1 cellular context compared by ENCODE assay signal in the genomic region with DNA sequence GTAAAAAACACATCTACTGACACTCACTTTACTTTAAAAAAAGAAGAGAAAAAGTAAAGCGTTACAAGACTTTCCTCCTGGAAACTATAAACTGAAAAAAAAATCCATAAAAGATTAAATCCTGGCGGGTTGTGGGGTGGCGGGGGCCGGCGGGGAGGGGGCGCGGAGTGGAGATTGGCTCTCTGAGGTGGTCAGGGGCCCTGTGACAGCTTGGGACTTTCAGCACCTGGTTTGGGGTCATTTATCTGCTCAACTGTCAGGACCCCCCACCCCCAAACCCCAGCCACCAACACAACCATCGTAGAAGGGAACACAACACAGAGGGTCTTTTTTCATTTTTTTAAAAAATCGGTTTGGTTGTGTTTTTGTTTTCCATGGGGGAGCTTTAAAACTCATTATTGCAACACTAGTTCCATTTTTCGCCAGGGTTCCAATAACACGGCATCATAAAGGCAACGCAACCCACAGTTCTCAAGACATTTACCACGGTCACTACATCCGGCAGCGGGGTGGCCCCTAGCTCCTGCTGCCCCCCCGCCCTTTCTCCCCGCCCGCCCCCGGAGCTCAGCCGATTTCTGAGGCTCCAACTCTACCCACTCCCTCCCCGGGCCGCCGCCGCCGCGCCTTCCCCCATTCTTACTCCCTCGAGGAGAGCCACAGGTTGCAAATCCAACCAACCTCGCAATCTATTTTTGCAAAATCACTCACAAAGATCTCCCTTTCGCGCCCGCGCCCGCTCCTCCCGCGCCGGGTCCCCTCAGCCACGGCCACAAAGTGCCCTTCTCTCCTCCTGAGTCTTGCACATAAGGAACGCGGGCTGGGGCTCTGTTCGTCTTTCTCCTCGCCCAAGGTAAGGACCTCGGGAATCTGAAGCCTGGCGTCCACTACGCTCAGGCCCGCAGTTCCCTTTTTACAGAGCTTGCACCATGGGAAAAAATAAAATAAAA.
TF ChIP-seq lines count a peak whose summit lies in the region.

No MANE protein-coding gene starts in this region.

TF ChIP-seq in K562, 482 proteins besides CTCF, POLR2A, EP300 and RAD21 (continues in another document):
- TF ChIP-seq USF1 (CRISPR knock-in tag; IDR thresholded peaks at IDR 0.05) (no peak), TRIM24 (IDR thresholded peaks at IDR 0.05) (no peak), EGR1 (conservative IDR thresholded peaks at IDR 0.05) (peak; percentile 64), POLR2G (IDR thresholded peaks at IDR 0.05; ENCODE audit: low read depth, low read length) (peak; percentile 76), ZNF175 (CRISPR knock-in tag; IDR thresholded peaks at IDR 0.05; ENCODE audit: low read depth) (no peak), TARDBP (IDR thresholded peaks at IDR 0.05) (no peak), HES1 (IDR thresholded peaks at IDR 0.05; ENCODE audit: low read depth) (no peak), SMARCA4 (IDR thresholded peaks at IDR 0.05) (no peak), CHD4 (IDR thresholded peaks at IDR 0.05; ENCODE audit: insufficient read depth, insufficient replicate concordance, low read depth, low read length, poor library complexity, severe bottlenecking) (no peak), RFX7 (CRISPR knock-in tag; IDR thresholded peaks at IDR 0.05) (no peak), L3MBTL2 (IDR thresholded peaks at IDR 0.05) (no peak), CREM (IDR thresholded peaks at IDR 0.05; ENCODE audit: low read depth) (no peak), YY1 (IDR thresholded peaks at IDR 0.05; ENCODE audit: borderline replicate concordance in 1 of 3, control insufficient read depth in 1 of 3, extremely low read depth in 1 of 3, insufficient read depth in 3 of 3, insufficient read length in 1 of 3, insufficient replicate concordance in 2 of 3, low read depth in 1 of 3, low read length in 2 of 3) (no peak), HMGN3 (IDR thresholded peaks at IDR 0.05; ENCODE audit: borderline replicate concordance, extremely low read depth, insufficient read length, low read depth, low read length) (peak; percentile 39), CSDE1 (IDR thresholded peaks at IDR 0.05) (no peak), GATAD2B (IDR thresholded peaks at IDR 0.05; ENCODE audit: borderline replicate concordance) (no peak), RBM14 (IDR thresholded peaks at IDR 0.05; ENCODE audit: borderline replicate concordance, insufficient read depth, low read depth, low read length) (no peak), NFIC (IDR thresholded peaks at IDR 0.05) (no peak), ESRRB (CRISPR knock-in tag; IDR thresholded peaks at IDR 0.05; ENCODE audit: borderline replicate concordance) (no peak), NFE2 (IDR thresholded peaks at IDR 0.05; ENCODE audit: low read depth) (peak; percentile 42), WHSC1 (IDR thresholded peaks at IDR 0.05; ENCODE audit: low read length) (no peak), FOSL1 (tag; conservative IDR thresholded peaks at IDR 0.05) (no peak), SRSF1 (IDR thresholded peaks at IDR 0.05; ENCODE audit: low read depth, low read length) (no peak), DLX4 (CRISPR knock-in tag; IDR thresholded peaks at IDR 0.05) (no peak), HNRNPH1 (optimal IDR thresholded peaks at IDR 0.05; ENCODE audit: low read depth, low read length) (no peak), ZNF717 (CRISPR knock-in tag; IDR thresholded peaks at IDR 0.05) (no peak), PML (IDR thresholded peaks at IDR 0.05; ENCODE audit: low read length) (0 out of 2 replicates have a peak, but pooled peaks have one; percentile 17), MAFK (IDR thresholded peaks at IDR 0.05; ENCODE audit: low read length) (no peak), CBX3 (IDR thresholded peaks at IDR 0.05; ENCODE audit: borderline replicate concordance in 1 of 2, low read length in 2 of 2) (no peak), BHLHE40 (IDR thresholded peaks at IDR 0.05; ENCODE audit: low read length) (no peak)
- TF ChIP-seq, protein P1, sequence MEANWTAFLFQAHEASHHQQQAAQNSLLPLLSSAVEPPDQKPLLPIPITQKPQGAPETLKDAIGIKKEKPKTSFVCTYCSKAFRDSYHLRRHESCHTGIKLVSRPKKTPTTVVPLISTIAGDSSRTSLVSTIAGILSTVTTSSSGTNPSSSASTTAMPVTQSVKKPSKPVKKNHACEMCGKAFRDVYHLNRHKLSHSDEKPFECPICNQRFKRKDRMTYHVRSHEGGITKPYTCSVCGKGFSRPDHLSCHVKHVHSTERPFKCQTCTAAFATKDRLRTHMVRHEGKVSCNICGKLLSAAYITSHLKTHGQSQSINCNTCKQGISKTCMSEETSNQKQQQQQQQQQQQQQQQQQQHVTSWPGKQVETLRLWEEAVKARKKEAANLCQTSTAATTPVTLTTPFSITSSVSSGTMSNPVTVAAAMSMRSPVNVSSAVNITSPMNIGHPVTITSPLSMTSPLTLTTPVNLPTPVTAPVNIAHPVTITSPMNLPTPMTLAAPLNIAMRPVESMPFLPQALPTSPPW (CRISPR knock-in tag; IDR thresholded peaks at IDR 0.05): peak; percentile 96
- TF ChIP-seq, protein P2, sequence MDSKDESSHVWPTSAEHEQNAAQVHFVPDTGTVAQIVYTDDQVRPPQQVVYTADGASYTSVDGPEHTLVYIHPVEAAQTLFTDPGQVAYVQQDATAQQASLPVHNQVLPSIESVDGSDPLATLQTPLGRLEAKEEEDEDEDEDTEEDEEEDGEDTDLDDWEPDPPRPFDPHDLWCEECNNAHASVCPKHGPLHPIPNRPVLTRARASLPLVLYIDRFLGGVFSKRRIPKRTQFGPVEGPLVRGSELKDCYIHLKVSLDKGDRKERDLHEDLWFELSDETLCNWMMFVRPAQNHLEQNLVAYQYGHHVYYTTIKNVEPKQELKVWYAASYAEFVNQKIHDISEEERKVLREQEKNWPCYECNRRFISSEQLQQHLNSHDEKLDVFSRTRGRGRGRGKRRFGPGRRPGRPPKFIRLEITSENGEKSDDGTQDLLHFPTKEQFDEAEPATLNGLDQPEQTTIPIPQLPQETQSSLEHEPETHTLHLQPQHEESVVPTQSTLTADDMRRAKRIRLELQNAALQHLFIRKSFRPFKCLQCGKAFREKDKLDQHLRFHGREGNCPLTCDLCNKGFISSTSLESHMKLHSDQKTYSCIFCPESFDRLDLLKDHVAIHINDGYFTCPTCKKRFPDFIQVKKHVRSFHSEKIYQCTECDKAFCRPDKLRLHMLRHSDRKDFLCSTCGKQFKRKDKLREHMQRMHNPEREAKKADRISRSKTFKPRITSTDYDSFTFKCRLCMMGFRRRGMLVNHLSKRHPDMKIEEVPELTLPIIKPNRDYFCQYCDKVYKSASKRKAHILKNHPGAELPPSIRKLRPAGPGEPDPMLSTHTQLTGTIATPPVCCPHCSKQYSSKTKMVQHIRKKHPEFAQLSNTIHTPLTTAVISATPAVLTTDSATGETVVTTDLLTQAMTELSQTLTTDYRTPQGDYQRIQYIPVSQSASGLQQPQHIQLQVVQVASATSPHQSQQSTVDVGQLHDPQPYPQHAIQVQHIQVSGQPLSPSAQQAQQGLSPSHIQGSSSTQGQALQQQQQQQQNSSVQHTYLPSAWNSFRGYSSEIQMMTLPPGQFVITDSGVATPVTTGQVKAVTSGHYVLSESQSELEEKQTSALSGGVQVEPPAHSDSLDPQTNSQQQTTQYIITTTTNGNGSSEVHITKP (IDR thresholded peaks at IDR 0.05; ENCODE audit: partially characterized antibody): peak; percentile 45
- TF ChIP-seq, protein P3, sequence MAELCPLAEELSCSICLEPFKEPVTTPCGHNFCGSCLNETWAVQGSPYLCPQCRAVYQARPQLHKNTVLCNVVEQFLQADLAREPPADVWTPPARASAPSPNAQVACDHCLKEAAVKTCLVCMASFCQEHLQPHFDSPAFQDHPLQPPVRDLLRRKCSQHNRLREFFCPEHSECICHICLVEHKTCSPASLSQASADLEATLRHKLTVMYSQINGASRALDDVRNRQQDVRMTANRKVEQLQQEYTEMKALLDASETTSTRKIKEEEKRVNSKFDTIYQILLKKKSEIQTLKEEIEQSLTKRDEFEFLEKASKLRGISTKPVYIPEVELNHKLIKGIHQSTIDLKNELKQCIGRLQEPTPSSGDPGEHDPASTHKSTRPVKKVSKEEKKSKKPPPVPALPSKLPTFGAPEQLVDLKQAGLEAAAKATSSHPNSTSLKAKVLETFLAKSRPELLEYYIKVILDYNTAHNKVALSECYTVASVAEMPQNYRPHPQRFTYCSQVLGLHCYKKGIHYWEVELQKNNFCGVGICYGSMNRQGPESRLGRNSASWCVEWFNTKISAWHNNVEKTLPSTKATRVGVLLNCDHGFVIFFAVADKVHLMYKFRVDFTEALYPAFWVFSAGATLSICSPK (IDR thresholded peaks at IDR 0.05; ENCODE audit: borderline replicate concordance): no peak
- TF ChIP-seq, protein P4, sequence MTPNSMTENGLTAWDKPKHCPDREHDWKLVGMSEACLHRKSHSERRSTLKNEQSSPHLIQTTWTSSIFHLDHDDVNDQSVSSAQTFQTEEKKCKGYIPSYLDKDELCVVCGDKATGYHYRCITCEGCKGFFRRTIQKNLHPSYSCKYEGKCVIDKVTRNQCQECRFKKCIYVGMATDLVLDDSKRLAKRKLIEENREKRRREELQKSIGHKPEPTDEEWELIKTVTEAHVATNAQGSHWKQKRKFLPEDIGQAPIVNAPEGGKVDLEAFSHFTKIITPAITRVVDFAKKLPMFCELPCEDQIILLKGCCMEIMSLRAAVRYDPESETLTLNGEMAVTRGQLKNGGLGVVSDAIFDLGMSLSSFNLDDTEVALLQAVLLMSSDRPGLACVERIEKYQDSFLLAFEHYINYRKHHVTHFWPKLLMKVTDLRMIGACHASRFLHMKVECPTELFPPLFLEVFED (CRISPR knock-in tag; conservative IDR thresholded peaks at IDR 0.05): no peak
- TF ChIP-seq, protein P5, sequence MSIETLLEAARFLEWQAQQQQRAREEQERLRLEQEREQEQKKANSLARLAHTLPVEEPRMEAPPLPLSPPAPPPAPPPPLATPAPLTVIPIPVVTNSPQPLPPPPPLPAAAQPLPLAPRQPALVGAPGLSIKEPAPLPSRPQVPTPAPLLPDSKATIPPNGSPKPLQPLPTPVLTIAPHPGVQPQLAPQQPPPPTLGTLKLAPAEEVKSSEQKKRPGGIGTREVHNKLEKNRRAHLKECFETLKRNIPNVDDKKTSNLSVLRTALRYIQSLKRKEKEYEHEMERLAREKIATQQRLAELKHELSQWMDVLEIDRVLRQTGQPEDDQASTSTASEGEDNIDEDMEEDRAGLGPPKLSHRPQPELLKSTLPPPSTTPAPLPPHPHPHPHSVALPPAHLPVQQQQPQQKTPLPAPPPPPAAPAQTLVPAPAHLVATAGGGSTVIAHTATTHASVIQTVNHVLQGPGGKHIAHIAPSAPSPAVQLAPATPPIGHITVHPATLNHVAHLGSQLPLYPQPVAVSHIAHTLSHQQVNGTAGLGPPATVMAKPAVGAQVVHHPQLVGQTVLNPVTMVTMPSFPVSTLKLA (conservative IDR thresholded peaks at IDR 0.05): 0 out of 4 replicates have a peak, but pooled peaks of 1 of the 2 experiments have one; percentile 17
- TF ChIP-seq, protein P6, sequence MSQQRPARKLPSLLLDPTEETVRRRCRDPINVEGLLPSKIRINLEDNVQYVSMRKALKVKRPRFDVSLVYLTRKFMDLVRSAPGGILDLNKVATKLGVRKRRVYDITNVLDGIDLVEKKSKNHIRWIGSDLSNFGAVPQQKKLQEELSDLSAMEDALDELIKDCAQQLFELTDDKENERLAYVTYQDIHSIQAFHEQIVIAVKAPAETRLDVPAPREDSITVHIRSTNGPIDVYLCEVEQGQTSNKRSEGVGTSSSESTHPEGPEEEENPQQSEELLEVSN (IDR thresholded peaks at IDR 0.05; ENCODE audit: borderline replicate concordance in 1 of 2, extremely low read depth in 1 of 2, insufficient read depth in 1 of 2, insufficient read length in 1 of 2, low read depth in 1 of 2, low read length in 1 of 2, poor library complexity in 1 of 2, severe bottlenecking in 1 of 2): no peak
- TF ChIP-seq, protein P7, sequence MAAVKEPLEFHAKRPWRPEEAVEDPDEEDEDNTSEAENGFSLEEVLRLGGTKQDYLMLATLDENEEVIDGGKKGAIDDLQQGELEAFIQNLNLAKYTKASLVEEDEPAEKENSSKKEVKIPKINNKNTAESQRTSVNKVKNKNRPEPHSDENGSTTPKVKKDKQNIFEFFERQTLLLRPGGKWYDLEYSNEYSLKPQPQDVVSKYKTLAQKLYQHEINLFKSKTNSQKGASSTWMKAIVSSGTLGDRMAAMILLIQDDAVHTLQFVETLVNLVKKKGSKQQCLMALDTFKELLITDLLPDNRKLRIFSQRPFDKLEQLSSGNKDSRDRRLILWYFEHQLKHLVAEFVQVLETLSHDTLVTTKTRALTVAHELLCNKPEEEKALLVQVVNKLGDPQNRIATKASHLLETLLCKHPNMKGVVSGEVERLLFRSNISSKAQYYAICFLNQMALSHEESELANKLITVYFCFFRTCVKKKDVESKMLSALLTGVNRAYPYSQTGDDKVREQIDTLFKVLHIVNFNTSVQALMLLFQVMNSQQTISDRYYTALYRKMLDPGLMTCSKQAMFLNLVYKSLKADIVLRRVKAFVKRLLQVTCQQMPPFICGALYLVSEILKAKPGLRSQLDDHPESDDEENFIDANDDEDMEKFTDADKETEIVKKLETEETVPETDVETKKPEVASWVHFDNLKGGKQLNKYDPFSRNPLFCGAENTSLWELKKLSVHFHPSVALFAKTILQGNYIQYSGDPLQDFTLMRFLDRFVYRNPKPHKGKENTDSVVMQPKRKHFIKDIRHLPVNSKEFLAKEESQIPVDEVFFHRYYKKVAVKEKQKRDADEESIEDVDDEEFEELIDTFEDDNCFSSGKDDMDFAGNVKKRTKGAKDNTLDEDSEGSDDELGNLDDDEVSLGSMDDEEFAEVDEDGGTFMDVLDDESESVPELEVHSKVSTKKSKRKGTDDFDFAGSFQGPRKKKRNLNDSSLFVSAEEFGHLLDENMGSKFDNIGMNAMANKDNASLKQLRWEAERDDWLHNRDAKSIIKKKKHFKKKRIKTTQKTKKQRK (IDR thresholded peaks at IDR 0.05; ENCODE audit: borderline replicate concordance, low read depth, low read length): no peak
